Comparison of ENCODE assay signal across 8 cellular contexts in genomic region chrX:146041741-146042140, GRCh38.
"Had no signal": no experiment of that assay in that cellular context is flagged by ENCODE, and none has a peak within 500 bp of the region (broad histone marks: within the 10 kb centered on the region; RNA-seq: fewer than 3 reads in every experiment).

No MANE protein-coding gene starts in this region.

- FAIRE-seq: G401.6, GM12878, GM12891, GM12892, GM18507, GM19239 had no signal

- DNase-seq: GDM1, GF-D8 had no signal

- H3K4me3 ChIP-seq: GM12878 had no signal

- ATAC-seq: GM12878 had no signal
